In the genomic region with DNA sequence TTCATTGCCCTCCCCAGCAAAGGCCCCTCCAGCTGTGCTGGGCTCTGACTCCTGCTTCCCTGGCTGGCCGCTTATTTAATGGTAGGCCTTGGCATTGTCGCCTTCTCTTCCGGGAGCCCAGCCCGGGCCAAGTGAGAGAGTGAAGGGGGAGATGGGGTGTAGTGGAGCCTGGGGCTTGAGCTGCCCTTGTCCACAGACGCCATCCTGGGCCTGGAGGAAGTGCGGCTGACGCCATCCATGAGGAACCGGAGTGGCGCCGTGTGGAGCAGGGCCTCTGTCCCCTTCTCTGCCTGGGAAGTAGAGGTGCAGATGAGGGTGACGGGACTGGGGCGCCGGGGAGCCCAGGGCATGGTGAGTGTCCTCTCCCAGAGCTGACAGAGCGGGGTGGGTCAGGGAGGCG, we compare ENCODE assay signal across 1 cellular context.
TF ChIP-seq lines count a peak whose summit lies in the region.

No MANE protein-coding gene starts in this region.

TF ChIP-seq in GM23338, 12 proteins besides CTCF, POLR2A, EP300 and RAD21 (continued from another document):
- TF ChIP-seq, protein P1, sequence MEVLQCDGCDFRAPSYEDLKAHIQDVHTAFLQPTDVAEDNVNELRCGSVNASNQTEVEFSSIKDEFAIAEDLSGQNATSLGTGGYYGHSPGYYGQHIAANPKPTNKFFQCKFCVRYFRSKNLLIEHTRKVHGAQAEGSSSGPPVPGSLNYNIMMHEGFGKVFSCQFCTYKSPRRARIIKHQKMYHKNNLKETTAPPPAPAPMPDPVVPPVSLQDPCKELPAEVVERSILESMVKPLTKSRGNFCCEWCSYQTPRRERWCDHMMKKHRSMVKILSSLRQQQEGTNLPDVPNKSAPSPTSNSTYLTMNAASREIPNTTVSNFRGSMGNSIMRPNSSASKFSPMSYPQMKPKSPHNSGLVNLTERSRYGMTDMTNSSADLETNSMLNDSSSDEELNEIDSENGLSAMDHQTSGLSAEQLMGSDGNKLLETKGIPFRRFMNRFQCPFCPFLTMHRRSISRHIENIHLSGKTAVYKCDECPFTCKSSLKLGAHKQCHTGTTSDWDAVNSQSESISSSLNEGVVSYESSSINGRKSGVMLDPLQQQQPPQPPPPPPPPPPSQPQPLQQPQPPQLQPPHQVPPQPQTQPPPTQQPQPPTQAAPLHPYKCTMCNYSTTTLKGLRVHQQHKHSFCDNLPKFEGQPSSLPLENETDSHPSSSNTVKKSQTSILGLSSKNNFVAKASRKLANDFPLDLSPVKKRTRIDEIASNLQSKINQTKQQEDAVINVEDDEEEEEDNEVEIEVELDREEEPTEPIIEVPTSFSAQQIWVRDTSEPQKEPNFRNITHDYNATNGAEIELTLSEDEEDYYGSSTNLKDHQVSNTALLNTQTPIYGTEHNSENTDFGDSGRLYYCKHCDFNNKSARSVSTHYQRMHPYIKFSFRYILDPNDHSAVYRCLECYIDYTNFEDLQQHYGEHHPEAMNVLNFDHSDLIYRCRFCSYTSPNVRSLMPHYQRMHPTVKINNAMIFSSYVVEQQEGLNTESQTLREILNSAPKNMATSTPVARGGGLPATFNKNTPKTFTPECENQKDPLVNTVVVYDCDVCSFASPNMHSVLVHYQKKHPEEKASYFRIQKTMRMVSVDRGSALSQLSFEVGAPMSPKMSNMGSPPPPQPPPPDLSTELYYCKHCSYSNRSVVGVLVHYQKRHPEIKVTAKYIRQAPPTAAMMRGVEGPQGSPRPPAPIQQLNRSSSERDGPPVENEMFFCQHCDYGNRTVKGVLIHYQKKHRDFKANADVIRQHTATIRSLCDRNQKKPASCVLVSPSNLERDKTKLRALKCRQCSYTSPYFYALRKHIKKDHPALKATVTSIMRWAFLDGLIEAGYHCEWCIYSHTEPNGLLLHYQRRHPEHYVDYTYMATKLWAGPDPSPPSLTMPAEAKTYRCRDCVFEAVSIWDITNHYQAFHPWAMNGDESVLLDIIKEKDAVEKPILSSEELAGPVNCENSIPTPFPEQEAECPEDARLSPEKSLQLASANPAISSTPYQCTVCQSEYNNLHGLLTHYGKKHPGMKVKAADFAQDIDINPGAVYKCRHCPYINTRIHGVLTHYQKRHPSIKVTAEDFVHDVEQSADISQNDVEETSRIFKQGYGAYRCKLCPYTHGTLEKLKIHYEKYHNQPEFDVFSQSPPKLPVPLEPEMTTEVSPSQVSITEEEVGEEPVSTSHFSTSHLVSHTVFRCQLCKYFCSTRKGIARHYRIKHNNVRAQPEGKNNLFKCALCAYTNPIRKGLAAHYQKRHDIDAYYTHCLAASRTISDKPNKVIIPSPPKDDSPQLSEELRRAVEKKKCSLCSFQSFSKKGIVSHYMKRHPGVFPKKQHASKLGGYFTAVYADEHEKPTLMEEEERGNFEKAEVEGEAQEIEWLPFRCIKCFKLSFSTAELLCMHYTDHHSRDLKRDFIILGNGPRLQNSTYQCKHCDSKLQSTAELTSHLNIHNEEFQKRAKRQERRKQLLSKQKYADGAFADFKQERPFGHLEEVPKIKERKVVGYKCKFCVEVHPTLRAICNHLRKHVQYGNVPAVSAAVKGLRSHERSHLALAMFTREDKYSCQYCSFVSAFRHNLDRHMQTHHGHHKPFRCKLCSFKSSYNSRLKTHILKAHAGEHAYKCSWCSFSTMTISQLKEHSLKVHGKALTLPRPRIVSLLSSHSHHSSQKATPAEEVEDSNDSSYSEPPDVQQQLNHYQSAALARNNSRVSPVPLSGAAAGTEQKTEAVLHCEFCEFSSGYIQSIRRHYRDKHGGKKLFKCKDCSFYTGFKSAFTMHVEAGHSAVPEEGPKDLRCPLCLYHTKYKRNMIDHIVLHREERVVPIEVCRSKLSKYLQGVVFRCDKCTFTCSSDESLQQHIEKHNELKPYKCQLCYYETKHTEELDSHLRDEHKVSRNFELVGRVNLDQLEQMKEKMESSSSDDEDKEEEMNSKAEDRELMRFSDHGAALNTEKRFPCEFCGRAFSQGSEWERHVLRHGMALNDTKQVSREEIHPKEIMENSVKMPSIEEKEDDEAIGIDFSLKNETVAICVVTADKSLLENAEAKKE (CRISPR knock-in tag; IDR thresholded peaks at IDR 0.05), result no peak
